In genomic region chr5:154341620-154342019, GRCh38 we compare ENCODE assay signal across 8 cellular contexts.
"Had no signal": no experiment of that assay in that cellular context is flagged by ENCODE, and none has a peak within 500 bp of the region (broad histone marks: within the 10 kb centered on the region; RNA-seq: fewer than 3 reads in every experiment).

No MANE protein-coding gene starts in this region.

- FAIRE-seq: H1, H54, K562 had no signal

- DNase-seq: H9, HCEC 1CT, IMR-90 had no signal

- H3K4me3 Mint-ChIP-seq: GM23338, H9 had no signal

- H3K4me3 ChIP-seq: GM23338, K562 had no signal

- H3K9me3 Mint-ChIP-seq: GM23338, H9 had no signal

- H3K27ac Mint-ChIP-seq: GM23338, H9 had no signal

- H3K27ac ChIP-seq: HL-60 had no signal

- H3K4me2 ChIP-seq: GM23338 had no signal

- H2AFZ ChIP-seq: GM23338 had no signal

- ATAC-seq: GM23338, K562 had no signal
